Comparison of ENCODE assay signal across 1 cellular context in the genomic region with DNA sequence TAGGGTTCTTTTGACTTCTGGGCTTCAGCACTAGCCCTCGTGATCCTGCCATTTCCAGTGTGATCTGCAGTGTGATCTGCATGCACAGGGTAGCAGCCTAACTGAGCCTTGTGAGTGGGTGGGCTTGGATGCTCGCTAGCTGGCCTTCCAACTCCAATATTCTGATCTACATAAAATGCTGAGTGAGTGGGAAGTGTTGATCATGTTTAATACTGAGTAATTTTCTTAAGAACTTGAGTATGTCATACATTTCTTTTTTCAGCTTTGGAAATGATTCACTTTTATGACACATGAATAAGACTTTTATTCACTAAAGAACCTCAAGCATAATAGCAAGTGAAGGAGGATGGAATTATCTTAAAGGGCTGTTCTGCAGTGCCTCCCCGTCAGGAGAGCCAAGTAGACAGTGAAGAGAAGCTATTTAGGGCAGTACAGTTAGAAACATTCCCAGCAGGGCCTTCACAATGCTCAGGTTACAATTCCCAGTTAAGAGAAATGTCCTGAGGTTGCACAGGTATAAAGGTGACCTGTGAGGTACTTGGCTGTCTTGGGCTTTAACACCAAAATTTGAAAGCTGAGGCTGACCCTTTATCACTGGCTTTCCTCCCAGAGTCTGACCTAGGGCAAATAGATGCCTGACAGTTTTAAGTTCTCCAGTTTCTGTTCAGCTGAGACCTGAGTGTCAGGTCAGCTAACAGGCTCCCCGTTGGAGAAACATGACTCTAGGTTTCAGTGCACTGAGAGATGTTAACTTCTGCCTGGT.
TF ChIP-seq lines count a peak whose summit lies in the region.

No MANE protein-coding gene starts in this region.

TF ChIP-seq in WTC11, 78 proteins besides CTCF, POLR2A, EP300 and RAD21 (continued from another document):
- TF ChIP-seq ZBTB21 (CRISPR knock-in tag; IDR thresholded peaks at IDR 0.05; ENCODE audit: borderline replicate concordance) = no peak
- TF ChIP-seq ZNF138 (CRISPR knock-in tag; conservative IDR thresholded peaks at IDR 0.05) = no peak
- TF ChIP-seq TP53 (CRISPR knock-in tag; IDR thresholded peaks at IDR 0.05) = no peak
- TF ChIP-seq, protein P1, sequence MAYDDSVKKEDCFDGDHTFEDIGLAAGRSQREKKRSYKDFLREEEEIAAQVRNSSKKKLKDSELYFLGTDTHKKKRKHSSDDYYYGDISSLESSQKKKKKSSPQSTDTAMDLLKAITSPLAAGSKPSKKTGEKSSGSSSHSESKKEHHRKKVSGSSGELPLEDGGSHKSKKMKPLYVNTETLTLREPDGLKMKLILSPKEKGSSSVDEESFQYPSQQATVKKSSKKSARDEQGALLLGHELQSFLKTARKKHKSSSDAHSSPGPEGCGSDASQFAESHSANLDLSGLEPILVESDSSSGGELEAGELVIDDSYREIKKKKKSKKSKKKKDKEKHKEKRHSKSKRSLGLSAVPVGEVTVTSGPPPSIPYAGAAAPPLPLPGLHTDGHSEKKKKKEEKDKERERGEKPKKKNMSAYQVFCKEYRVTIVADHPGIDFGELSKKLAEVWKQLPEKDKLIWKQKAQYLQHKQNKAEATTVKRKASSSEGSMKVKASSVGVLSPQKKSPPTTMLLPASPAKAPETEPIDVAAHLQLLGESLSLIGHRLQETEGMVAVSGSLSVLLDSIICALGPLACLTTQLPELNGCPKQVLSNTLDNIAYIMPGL (CRISPR knock-in tag; IDR thresholded peaks at IDR 0.05) = no peak
- no peak for TF ChIP-seq OVOL2 (CRISPR knock-in tag; IDR thresholded peaks at IDR 0.05; ENCODE audit: borderline replicate concordance)
- TF ChIP-seq IRF2 (CRISPR knock-in tag; IDR thresholded peaks at IDR 0.05; ENCODE audit: borderline replicate concordance, low read depth) = no peak
- no peak for TF ChIP-seq ZNF396 (CRISPR knock-in tag; IDR thresholded peaks at IDR 0.05; ENCODE audit: borderline replicate concordance)
- TF ChIP-seq PRRX2 (CRISPR knock-in tag; IDR thresholded peaks at IDR 0.05) = no peak
- TF ChIP-seq CREB1 (CRISPR knock-in tag; IDR thresholded peaks at IDR 0.05) = no peak
